In genomic region chr7:134730359-134730758, GRCh38 we compare ENCODE assay signal across 11 cellular contexts. TPM values are rescaled to one million over a fixed set of nuclear protein-coding genes. Genes with fewer than 3 reads are reported as not detected.
A peak's percentile ranks its signal among the peaks of the same experiment; 100 is the strongest.
DNase-seq lines count a peak whose midpoint lies in the region; ATAC-seq and TF ChIP-seq lines count a peak whose summit lies in the region.
"Had no signal": no experiment of that assay in that cellular context is flagged by ENCODE, and none has a peak within 500 bp of the region (broad histone marks: within the 10 kb centered on the region; RNA-seq: fewer than 3 reads in every experiment).

No MANE protein-coding gene starts in this region.

- H2BK5ac ChIP-seq in mesenchymal stem cell (ENCODE audit: low read depth, low read length, poor library complexity, severe bottlenecking) = no peak overlapping the region

- no peak overlapping the region for H3K18ac ChIP-seq in mesenchymal stem cell (ENCODE audit: low read depth in 1 of 2, low read length in 2 of 2)

- H3K9ac ChIP-seq in mammary epithelial cell (ENCODE audit: insufficient read depth, low read length) (no peak overlapping the region), mesenchymal stem cell (ENCODE audit: low read length) (peak overlapping the region; percentile 74)

- H4K91ac ChIP-seq in mesenchymal stem cell (ENCODE audit: low read length) = no peak overlapping the region

- H2BK120ac ChIP-seq in mesenchymal stem cell (ENCODE audit: low read depth, low read length) = peak overlapping the region; percentile 71

- intact Hi-C loops in mammary epithelial cell (cut with micrococcal nuclease) = no loop called here
- intact Hi-C loops in thyroid gland (cut with DNase I) = no loop called here
- intact Hi-C loops in OCI-LY7 (cut with micrococcal nuclease; ENCODE audit: unreplicated experiment) = no loop called here

- H3K4me2 ChIP-seq in mammary epithelial cell (ENCODE audit: insufficient read depth, low read depth, low read length) = no peak overlapping the region
- no peak overlapping the region for H3K4me2 ChIP-seq in mesenchymal stem cell (ENCODE audit: low read length, poor library complexity, severe bottlenecking)
- H3K4me2 ChIP-seq in OCI-LY7 (ENCODE audit: low read length) = no peak overlapping the region

- peak overlapping the region; percentile 23 for H2BK15ac ChIP-seq in mesenchymal stem cell (ENCODE audit: low read depth, poor library complexity, severe bottlenecking)

- H3K9me2 ChIP-seq in OCI-LY7 (ENCODE audit: insufficient read depth, low read length) = no peaks in the 10 kb centered on the region

- no peak overlapping the region for H4K8ac ChIP-seq in mesenchymal stem cell (ENCODE audit: low read length)

- H2AK5ac ChIP-seq in mesenchymal stem cell (ENCODE audit: low read length, severe bottlenecking) = no peak overlapping the region

- TF ChIP-seq CTCF in mammary epithelial cell (conservative IDR thresholded peaks at IDR 0.05 in 1 of 2, IDR thresholded peaks at IDR 0.05 in 1 of 2; ENCODE audit: extremely low read depth in 1 of 2, insufficient read depth in 1 of 2, low read depth in 1 of 2, low read length in 2 of 2) (no peak), thyroid gland (IDR thresholded peaks at IDR 0.05) (no peak), OCI-LY7 (conservative IDR thresholded peaks at IDR 0.05; ENCODE audit: low read length) (no peak)

- DNase-seq in LHCN-M2 (ENCODE audit: low read depth) = peak; percentile 51
- no peak for DNase-seq in mammary epithelial cell
- peak; percentile 76 for DNase-seq in mesenchymal stem cell
- no peak for DNase-seq in thyroid gland
- no peak for DNase-seq in OCI-LY7 (ENCODE audit: low spot score)
- no peak for DNase-seq in COLO668 (lab: John Stamatoyannopoulos, UW; ENCODE audit: unreplicated experiment)
- DNase-seq in OCI-M2 (lab: John Stamatoyannopoulos, UW; ENCODE audit: unreplicated experiment) = no peak
- DNase-seq: activated CD4-positive, alpha-beta T cell treated with anti-CD3 and anti-CD28 coated beads, Interleukin-2, amount 50 U/mL, for 48 hours; NCI-H1694 had no signal

- H3K27ac ChIP-seq in mammary epithelial cell (ENCODE audit: insufficient read depth, low read depth, low read length) (no peak overlapping the region), mesenchymal stem cell (ENCODE audit: low read length, poor library complexity, severe bottlenecking) (peak overlapping the region; percentile 48), thyroid gland (peak overlapping the region; percentile 17 to 53 (median 38)), OCI-LY7 (ENCODE audit: low read depth, low read length, poor library complexity, severe bottlenecking) (no peak overlapping the region)

- CTCF ChIA-PET in mammary epithelial cell (lab: Charles Lee; ENCODE audit: low non-redundant PET) (no interaction called here), OCI-LY7 (lab: Charles Lee; ENCODE audit: unreplicated experiment) (no interaction called here)

- in situ Hi-C loops in mammary epithelial cell (cut with MboI; ENCODE audit: low sequenced_read_pairs in 2 of 2) = no loop called here

- no peaks in the 10 kb centered on the region for H3K79me1 ChIP-seq in mesenchymal stem cell (replicated peaks; ENCODE audit: low read length, poor library complexity, severe bottlenecking)

- 0% methylated on average over 1 of the region's 1 CpG for WGBS in mammary epithelial cell (ENCODE audit: low coverage, missing lambda C conversion rate)
- WGBS in mesenchymal stem cell = 6% methylated on average over 1 of the region's 1 CpG
- 13 to 38% methylated on average over 1 of the region's 1 CpG for WGBS in thyroid gland, 2 donors

- H3K27me3 ChIP-seq in mammary epithelial cell (ENCODE audit: insufficient read depth, low read length) = no peaks in the 10 kb centered on the region
- H3K27me3 ChIP-seq in mesenchymal stem cell (ENCODE audit: control insufficient read depth in 1 of 2, insufficient read depth in 1 of 2, low read length in 2 of 2) = no peaks in the 10 kb centered on the region
- no peaks in the 10 kb centered on the region for H3K27me3 ChIP-seq in thyroid gland

- TF ChIP-seq POLR2A in thyroid gland (IDR thresholded peaks at IDR 0.05) = no peak

- no peak for ATAC-seq in GM21576 (IDR thresholded peaks at IDR 0.05; ENCODE audit: unreplicated experiment)
- ATAC-seq: GM12878 had no signal

- dilution Hi-C loops in mammary epithelial cell (cut with HindIII; ENCODE audit: low sequenced_read_pairs) = no loop called here

- no peak overlapping the region for H2BK12ac ChIP-seq in mesenchymal stem cell (ENCODE audit: low read length in 2 of 2)

- H3K4me3 ChIP-seq in mammary epithelial cell (replicated peaks in 1 of 3; ENCODE audit: insufficient read depth in 1 of 3, low read depth in 2 of 3, low read length in 3 of 3) = no peak overlapping the region
- peak overlapping the region in 1 of 2 experiments; percentile 26 for H3K4me3 ChIP-seq in mesenchymal stem cell (ENCODE audit: insufficient read depth in 1 of 2, low read depth in 1 of 2, low read length in 2 of 2)
- no peak overlapping the region for H3K4me3 ChIP-seq in thyroid gland (replicated peaks in 1 of 3)
- no peak overlapping the region for H3K4me3 ChIP-seq in OCI-LY7 (ENCODE audit: low read depth, low read length, poor library complexity, severe bottlenecking)
- H3K4me3 ChIP-seq: GM12878 had no signal

- no peak overlapping the region for H3K23ac ChIP-seq in mesenchymal stem cell (ENCODE audit: low read length in 2 of 2)

- BruUV-seq in mammary epithelial cell (replicated peaks; lab: Mats Ljungman, UMichigan) = no TSS peak
- no TSS peak for BruUV-seq in OCI-LY7 (replicated peaks; lab: Mats Ljungman, UMichigan)

- H3K9me3 ChIP-seq in mammary epithelial cell (replicated peaks; ENCODE audit: insufficient read depth, low read length) = no peaks in the 10 kb centered on the region
- H3K9me3 ChIP-seq in mesenchymal stem cell (ENCODE audit: control insufficient read depth, low read length) = no peaks in the 10 kb centered on the region
- H3K9me3 ChIP-seq in thyroid gland = no peaks in the 10 kb centered on the region
- H3K9me3 ChIP-seq in OCI-LY7 (ENCODE audit: low read length) = no peaks in the 10 kb centered on the region

- H3K36me3 ChIP-seq in mammary epithelial cell (ENCODE audit: insufficient read depth, low read length) (no peaks in the 10 kb centered on the region), mesenchymal stem cell (ENCODE audit: control insufficient read depth in 1 of 2, insufficient read depth in 2 of 2, low read depth in 1 of 2, low read length in 2 of 2) (no peaks in the 10 kb centered on the region), thyroid gland (no peaks in the 10 kb centered on the region), OCI-LY7 (ENCODE audit: insufficient read depth, low read length) (no peaks in the 10 kb centered on the region)

- H3K79me2 ChIP-seq in mammary epithelial cell (ENCODE audit: insufficient read depth, low read length) = no peaks in the 10 kb centered on the region
- no peaks in the 10 kb centered on the region for H3K79me2 ChIP-seq in OCI-LY7 (ENCODE audit: insufficient read depth, low read depth, low read length)

- H2AFZ ChIP-seq in mammary epithelial cell (ENCODE audit: low read depth, low read length) (peak overlapping the region; percentile 58), mesenchymal stem cell (ENCODE audit: low read depth, low read length) (no peak overlapping the region), OCI-LY7 (ENCODE audit: low read length) (no peak overlapping the region)

- H3K4ac ChIP-seq in mesenchymal stem cell (ENCODE audit: low read depth in 1 of 2, low read length in 2 of 2) = no peak overlapping the region

- H4K20me1 ChIP-seq in mammary epithelial cell (ENCODE audit: insufficient read depth, low read length) (no peaks in the 10 kb centered on the region), OCI-LY7 (ENCODE audit: insufficient read depth, low read length) (no peaks in the 10 kb centered on the region)

- H3K4me1 ChIP-seq in mammary epithelial cell (ENCODE audit: insufficient read depth, low read length) (no peaks in the 10 kb centered on the region), mesenchymal stem cell (ENCODE audit: control insufficient read depth, insufficient read depth, low read depth, low read length) (peaks cover 7% of the 10 kb centered on the region), thyroid gland (peaks cover 3 to 14% of the 10 kb centered on the region in 2 donors), OCI-LY7 (ENCODE audit: insufficient read depth, low read length, poor library complexity, severe bottlenecking) (no peaks in the 10 kb centered on the region)

- H3K14ac ChIP-seq in mesenchymal stem cell (ENCODE audit: low read length in 2 of 2) = no peak overlapping the region

- POLR2A ChIA-PET in OCI-LY7 (lab: Charles Lee) = interaction anchor here (0.5 to 1.1 kb wide), 2 partner anchors 84 to 441 kb away, joined by 3 to 9 read pairs; no protein-coding TSS in a partner anchor

RNA-seq across cellular contexts. Expression of gene CALD1, which starts 49.1 kb away (rescaled TPM):
- 188 and 230 TPM in 2 replicates for total RNA-seq in LHCN-M2 (2014; rRNA removed)
- 342 TPM for polyA plus RNA-seq in LHCN-M2 (2012)
- total RNA-seq in mammary epithelial cell = 100 to 1,000 TPM; 251 to 445 TPM
- polyA plus RNA-seq in mammary epithelial cell = 151 TPM
- polyA minus RNA-seq in mammary epithelial cell = 182 TPM
- 820 TPM for polyA plus RNA-seq in mesenchymal stem cell (2013, experiment 1 of 2)
- 785 TPM for polyA plus RNA-seq in mesenchymal stem cell (2013, experiment 2 of 2)
- 100 to 1,000 TPM; 141 to 223 (median 169) TPM for total RNA-seq in thyroid gland
- total RNA-seq in OCI-LY7 (2014; rRNA removed; shearing (Covaris generic)) = 0.25 TPM in 1 of 2 replicates, not detected in the other
- total RNA-seq in OCI-LY7 (2022) = 0.49 TPM in 1 of 2 replicates, not detected in the other

Comparison
In these comparisons a context has a peak if more than half of its experiments do, and no peak if none do; other contexts are left out.
1. DNase-seq: peak in LHCN-M2 (single experiment) and mesenchymal stem cell (single experiment); none in mammary epithelial cell (single experiment), thyroid gland (0 of 2), OCI-LY7 (single experiment), COLO668 (single experiment) and OCI-M2 (single experiment).
2. H3K27ac ChIP-seq: peak in mesenchymal stem cell (single experiment) and thyroid gland (3 of 3); none in mammary epithelial cell (single experiment) and OCI-LY7 (single experiment).
3. RNA of gene CALD1, which starts 49.1 kb away (total RNA-seq): 251 to 445 TPM in mammary epithelial cell, 188 to 230 TPM in LHCN-M2 and 141 to 223 TPM in thyroid gland; 0.25 to 0.49 TPM in OCI-LY7; every median in the first group is over 10 times any median in the second.